ENCODE assay signal across 10 cellular contexts in genomic region chr3:124768812-124769211, GRCh38. TPM values are rescaled to one million over a fixed set of nuclear protein-coding genes. Genes with fewer than 3 reads are reported as not detected.
DNase-seq lines count a peak whose midpoint lies in the region; ATAC-seq, FAIRE-seq and TF ChIP-seq lines count a peak whose summit lies in the region.
"Had no signal": no experiment of that assay in that cellular context is flagged by ENCODE, and none has a peak within 500 bp of the region (broad histone marks: within the 10 kb centered on the region; RNA-seq: fewer than 3 reads in every experiment).

No MANE protein-coding gene starts in this region.

- H4K20me1 ChIP-seq in OCI-LY7 (ENCODE audit: insufficient read depth, low read length) (no peaks in the 10 kb centered on the region), keratinocyte (ENCODE audit: control insufficient read depth, extremely low read depth, insufficient read depth, low read length) (peaks cover under 1% of the 10 kb centered on the region)

- no peaks in the 10 kb centered on the region for H3K9me2 ChIP-seq in OCI-LY7 (ENCODE audit: insufficient read depth, low read length)

- no peaks in the 10 kb centered on the region for H3K27me3 ChIP-seq in keratinocyte (ENCODE audit: control insufficient read depth, extremely low read depth, insufficient read depth, low read length)

- POLR2A ChIA-PET in OCI-LY7 (lab: Charles Lee) = interaction anchor here (0.5 to 0.6 kb wide), 2 partner anchors 20 to 675 kb away, joined by 3 read pairs; no protein-coding TSS in a partner anchor

- CTCF ChIA-PET in OCI-LY7 (lab: Charles Lee; ENCODE audit: unreplicated experiment) = no interaction called here

- H3K4me1 ChIP-seq in OCI-LY7 (ENCODE audit: insufficient read depth, low read length, poor library complexity, severe bottlenecking) (no peaks in the 10 kb centered on the region), keratinocyte (ENCODE audit: control insufficient read depth, extremely low read depth, insufficient read depth, low read length) (peaks cover 4% of the 10 kb centered on the region)

- no peak for ATAC-seq in HG03378 (IDR thresholded peaks at IDR 0.05; ENCODE audit: unreplicated experiment)
- no peak for ATAC-seq in HG03469 (IDR thresholded peaks at IDR 0.05; ENCODE audit: unreplicated experiment)
- ATAC-seq in GM19452 (IDR thresholded peaks at IDR 0.05; ENCODE audit: unreplicated experiment) = no peak

- intact Hi-C loops in OCI-LY7 (cut with micrococcal nuclease; ENCODE audit: unreplicated experiment) = loop anchor here (10.0 kb wide), 1 partner anchor 816 kb away; no protein-coding TSS in a partner anchor

- H3K4me3 ChIP-seq in OCI-LY7 (ENCODE audit: low read depth, low read length, poor library complexity, severe bottlenecking) = no peak overlapping the region
- no peak overlapping the region for H3K4me3 ChIP-seq in keratinocyte (ENCODE audit: control insufficient read depth in 2 of 3, extremely low read depth in 1 of 3, insufficient read depth in 2 of 3, low read depth in 1 of 3, low read length in 3 of 3)

- H3K27ac ChIP-seq in OCI-LY7 (ENCODE audit: low read depth, low read length, poor library complexity, severe bottlenecking) (no peak overlapping the region), keratinocyte (ENCODE audit: control insufficient read depth, insufficient read depth, low read length) (no peak overlapping the region)

- dilution Hi-C loops in keratinocyte (cut with MboI; ENCODE audit: extremely low pct_ligation_motif_present, low sequenced_read_pairs) = no loop called here

- H3K9me3 ChIP-seq in OCI-LY7 (ENCODE audit: low read length) (no peaks in the 10 kb centered on the region), keratinocyte (ENCODE audit: control insufficient read depth, low read depth, low read length) (no peaks in the 10 kb centered on the region)

- H3K9me1 ChIP-seq in keratinocyte (ENCODE audit: control insufficient read depth, extremely low read depth, insufficient read depth, low read length) = no peaks in the 10 kb centered on the region

- no TSS peak for BruUV-seq in OCI-LY7 (replicated peaks; lab: Mats Ljungman, UMichigan)

- H2AFZ ChIP-seq in OCI-LY7 (ENCODE audit: low read length) = no peak overlapping the region
- H2AFZ ChIP-seq in keratinocyte (ENCODE audit: control insufficient read depth, low read length) = no peak overlapping the region

- H3K36me3 ChIP-seq in OCI-LY7 (ENCODE audit: insufficient read depth, low read length) = no peaks in the 10 kb centered on the region
- H3K36me3 ChIP-seq in keratinocyte (ENCODE audit: control insufficient read depth in 2 of 2, extremely low read depth in 1 of 2, insufficient read depth in 2 of 2, low read length in 2 of 2) = peaks cover 24 to 50% of the 10 kb centered on the region in 2 experiments

- H3K79me2 ChIP-seq in OCI-LY7 (ENCODE audit: insufficient read depth, low read depth, low read length) (no peaks in the 10 kb centered on the region), keratinocyte (ENCODE audit: control insufficient read depth, insufficient read depth, low read length) (no peaks in the 10 kb centered on the region)

- no peak for DNase-seq in D721Med (ENCODE audit: insufficient read length, low spot score)
- peak; percentile 34 for DNase-seq in GM19239 (ENCODE audit: insufficient read length, low spot score)
- DNase-seq in OCI-LY7 (ENCODE audit: low spot score) = no peak
- no peak for DNase-seq in keratinocyte (ENCODE audit: low read depth, low spot score)
- no peak for DNase-seq in mesenteric fat pad (ENCODE audit: low spot score)
- DNase-seq: activated B cell treated with CpG ODN at 0.5 μM for 24 hours; stimulated activated CD4-positive, alpha-beta T cell treated with anti-CD3 and anti-CD28 coated beads, Interleukin-4, amount 100 ng/mL, for 24 hours had no signal

- peak; percentile 24 for TF ChIP-seq CTCF in D721Med (IDR thresholded peaks at IDR 0.05; ENCODE audit: insufficient read depth, missing control alignments)
- peak; percentile 49 for TF ChIP-seq CTCF in OCI-LY7 (conservative IDR thresholded peaks at IDR 0.05; ENCODE audit: low read length)
- TF ChIP-seq CTCF in keratinocyte (optimal IDR thresholded peaks at IDR 0.05 in 1 of 3, IDR thresholded peaks at IDR 0.05 in 1 of 3, conservative IDR thresholded peaks at IDR 0.05 in 1 of 3; ENCODE audit: extremely low read depth in 1 of 3, insufficient read depth in 2 of 3, low read length in 3 of 3) = peak; percentile 44 to 73 (median 69)

- H3K4me2 ChIP-seq in OCI-LY7 (ENCODE audit: low read length) = no peak overlapping the region
- H3K4me2 ChIP-seq in keratinocyte (ENCODE audit: control insufficient read depth, extremely low read depth, insufficient read depth, low read depth, low read length) = no peak overlapping the region

- no peak overlapping the region for H3K9ac ChIP-seq in keratinocyte (ENCODE audit: control insufficient read depth, extremely low read depth, insufficient read depth, low read length)

- FAIRE-seq in D721Med (lab: Jason Lieb, UNC) (no peak), GM19239 (lab: Jason Lieb, UNC) (no peak), keratinocyte (lab: Jason Lieb, UNC) (no peak)

RNA-seq across cellular contexts. Expression of gene UMPS, which starts 38.6 kb away (rescaled TPM):
- 24.8 and 34.9 TPM in 2 replicates for total RNA-seq in OCI-LY7 (2014; rRNA removed; shearing (Covaris generic))
- total RNA-seq in OCI-LY7 (2022) (29.3 and 62.7 TPM in 2 replicates), mesenteric fat pad (20.8 TPM)
- polyA plus RNA-seq in keratinocyte = 43.2 to 53.7 TPM (median 51.7 TPM) in 3 replicates
- polyA plus RNA-seq in keratinocyte (2011; ENCODE audit: low read depth) = 55.3 TPM
- 25.8 and 35.3 TPM in 2 replicates for polyA plus RNA-seq in keratinocyte (2011; cell fraction: cytosol; rRNA removed)
- polyA plus RNA-seq in keratinocyte (2011; cell fraction: nucleus; rRNA removed) = 40.5 and 52.5 TPM in 2 replicates
- polyA plus RNA-seq in keratinocyte (2012; ENCODE audit: low replicate concordance) = 21.1 and 30.6 TPM in 2 replicates
- polyA minus RNA-seq in keratinocyte = 30.4 to 61.2 TPM (median 43.1 TPM) in 3 replicates
- polyA minus RNA-seq in keratinocyte (2011; cell fraction: cytosol; rRNA and poly(A)+ RNA removed) = 89.2 TPM
- polyA minus RNA-seq in keratinocyte (2011; cell fraction: nucleus; rRNA and poly(A)+ RNA removed) = 16.4 and 29.3 TPM in 2 replicates
